In the genomic region with DNA sequence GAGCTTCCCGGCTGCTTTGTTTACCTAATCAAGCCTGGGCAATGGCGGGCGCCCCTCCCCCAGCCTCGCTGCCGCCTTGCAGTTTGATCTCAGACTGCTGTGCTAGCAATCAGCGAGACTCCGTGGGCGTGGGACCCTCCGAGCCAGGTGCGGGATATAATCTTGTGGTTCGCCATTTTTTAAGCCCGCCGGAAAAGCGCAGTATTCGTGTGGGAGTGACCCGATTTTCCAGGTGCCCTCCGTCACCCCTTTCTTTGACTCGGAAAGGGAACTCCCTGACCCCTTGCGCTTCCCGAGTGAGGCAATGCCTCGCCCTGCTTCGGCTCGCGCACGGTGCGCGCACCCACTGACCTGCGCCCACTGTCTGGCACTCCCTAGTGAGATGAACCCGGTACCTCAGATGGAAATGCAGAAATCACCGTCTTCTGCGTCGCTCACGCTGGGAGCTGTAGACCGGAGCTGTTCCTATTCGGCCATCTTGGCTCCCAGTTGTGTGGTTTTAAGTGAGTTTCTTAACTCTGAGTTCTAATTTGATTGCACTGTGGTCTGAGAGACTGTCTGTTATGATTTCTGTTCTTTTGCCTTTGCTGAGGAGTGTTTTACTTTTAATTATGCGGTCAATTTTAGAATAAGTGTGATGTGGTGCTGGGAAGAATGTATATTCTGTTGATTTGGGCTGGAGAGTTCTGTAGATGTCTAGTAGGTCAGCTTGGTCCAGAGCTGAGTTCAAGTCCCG, we compare ENCODE assay signal across 8 cellular contexts.
DNase-seq lines count a peak whose midpoint lies in the region; ATAC-seq, FAIRE-seq and TF ChIP-seq lines count a peak whose summit lies in the region.
"Not testable (repeated sequence)": the region's sequence is repeated elsewhere in the genome, so short reads cannot be mapped to it uniquely, and the experiment has no call there.

No MANE protein-coding gene starts in this region.

- DNase-seq in Caco-2 = peak in 1 of 2 experiments; percentile 12
- DNase-seq in RWPE2 (ENCODE audit: low spot score); activated CD4-positive, alpha-beta T cell treated with anti-CD3 and anti-CD28 coated beads, Interleukin-2, amount 10 ng/mL, durations not matched to agents 7 days and 5 days; astrocyte (ENCODE audit: low read depth); glutamatergic neuron; mesothelial cell of epicardium (ENCODE audit: low spot score in 2 of 2, unreplicated experiment in 2 of 2); progenitor cell of endocrine pancreas (ENCODE audit: low spot score, unreplicated experiment): not testable (repeated sequence)

- peak overlapping the region; percentile 72 for H3K9ac ChIP-seq in HUES6 (ENCODE audit: low read length)
- H3K9ac ChIP-seq in astrocyte (ENCODE audit: low read length) = not testable (repeated sequence)

- H3K36me3 Mint-ChIP-seq in Caco-2 (ENCODE audit: insufficient read depth, unreplicated experiment); activated CD4-positive, alpha-beta T cell treated with anti-CD3 and anti-CD28 coated beads, Interleukin-2, amount 10 ng/mL, durations not matched to agents 7 days and 5 days (ENCODE audit: low read depth); astrocyte (ENCODE audit: low read depth, unreplicated experiment): not testable (repeated sequence)
- peaks cover 21% of the 10 kb centered on the region for H3K36me3 Mint-ChIP-seq in glutamatergic neuron (ENCODE audit: unreplicated experiment)
- peaks cover 23% of the 10 kb centered on the region for H3K36me3 Mint-ChIP-seq in mesothelial cell of epicardium
- peaks cover 23% of the 10 kb centered on the region for H3K36me3 Mint-ChIP-seq in progenitor cell of endocrine pancreas (ENCODE audit: insufficient read depth)

- H4K20me1 ChIP-seq in astrocyte (ENCODE audit: insufficient read depth, low read length) = not testable (repeated sequence)

- H3K4me3 ChIP-seq in Caco-2 (ENCODE audit: low read depth, low read length) (peak overlapping the region; percentile 40), HUES6 (ENCODE audit: low read depth, low read length) (peak overlapping the region; percentile 73), RWPE2 (ENCODE audit: severe bottlenecking) (peak overlapping the region; percentile 38)
- H3K4me3 ChIP-seq in astrocyte (ENCODE audit: insufficient read depth, low read depth, low read length) = not testable (repeated sequence)

- H3K4me1 ChIP-seq in Caco-2; HUES6 (ENCODE audit: control insufficient read depth, insufficient read depth, low read length); RWPE2 (ENCODE audit: insufficient read depth, poor library complexity, severe bottlenecking); astrocyte (ENCODE audit: insufficient read depth, low read length): not testable (repeated sequence)

- H3K4me3 Mint-ChIP-seq in Caco-2 (ENCODE audit: unreplicated experiment) (peak overlapping the region; percentile 78), astrocyte (ENCODE audit: unreplicated experiment) (peak overlapping the region; percentile 66), glutamatergic neuron (ENCODE audit: unreplicated experiment) (peak overlapping the region; percentile 92), mesothelial cell of epicardium (peak overlapping the region; percentile 85), progenitor cell of endocrine pancreas (ENCODE audit: low read depth) (peak overlapping the region; percentile 92)
- peak overlapping the region; percentile 67 for H3K4me3 Mint-ChIP-seq in activated CD4-positive, alpha-beta T cell treated with anti-CD3 and anti-CD28 coated beads, Interleukin-2, amount 10 ng/mL, durations not matched to agents 7 days and 5 days

- H3K4me2 ChIP-seq in astrocyte (ENCODE audit: low read length) = not testable (repeated sequence)

- POLR2A ChIA-PET in Caco-2 (lab: Charles Lee) = interaction anchor here (0.6 kb wide), 1 partner anchor 41 kb away, joined by 4 read pairs; no protein-coding TSS in a partner anchor
- POLR2A ChIA-PET in activated CD4-positive, alpha-beta T cell treated with anti-CD3 and anti-CD28 coated beads, Interleukin-2, amount 10 ng/mL, durations not matched to agents 7 days and 5 days (lab: Charles Lee) = not testable (repeated sequence)

- TF ChIP-seq CTCF in Caco-2 (IDR thresholded peaks at IDR 0.05; ENCODE audit: insufficient read depth in 1 of 2, low read depth in 1 of 2, low read length in 1 of 2, severe bottlenecking in 1 of 2, unreplicated experiment in 1 of 2); RWPE2 (IDR thresholded peaks at IDR 0.05; ENCODE audit: poor library complexity, severe bottlenecking); astrocyte (IDR thresholded peaks at IDR 0.05; ENCODE audit: insufficient read depth, low read depth, low read length); glutamatergic neuron (IDR thresholded peaks at IDR 0.05; ENCODE audit: partially characterized antibody, unreplicated experiment); mesothelial cell of epicardium (IDR thresholded peaks at IDR 0.05; ENCODE audit: unreplicated experiment); progenitor cell of endocrine pancreas (IDR thresholded peaks at IDR 0.05; ENCODE audit: unreplicated experiment): not testable (repeated sequence)

- not testable (repeated sequence) for H3K27me3 Mint-ChIP-seq in Caco-2 (ENCODE audit: insufficient read depth, unreplicated experiment); activated CD4-positive, alpha-beta T cell treated with anti-CD3 and anti-CD28 coated beads, Interleukin-2, amount 10 ng/mL, durations not matched to agents 7 days and 5 days; astrocyte (ENCODE audit: low read depth, unreplicated experiment); glutamatergic neuron (ENCODE audit: unreplicated experiment); mesothelial cell of epicardium (ENCODE audit: low read depth); progenitor cell of endocrine pancreas

- H3K27ac ChIP-seq in HUES6 (ENCODE audit: low read depth, low read length) (peak overlapping the region; percentile 50; the same call in 1 of the 2 replicates), RWPE2 (ENCODE audit: poor library complexity, severe bottlenecking) (peak overlapping the region; percentile 62)
- H3K27ac ChIP-seq in astrocyte (ENCODE audit: low read depth, low read length) = not testable (repeated sequence)

- H3K27ac Mint-ChIP-seq in Caco-2 (ENCODE audit: unreplicated experiment) = peak overlapping the region; percentile 60
- H3K27ac Mint-ChIP-seq in activated CD4-positive, alpha-beta T cell treated with anti-CD3 and anti-CD28 coated beads, Interleukin-2, amount 10 ng/mL, durations not matched to agents 7 days and 5 days = peak overlapping the region; percentile 61
- not testable (repeated sequence) for H3K27ac Mint-ChIP-seq in astrocyte (ENCODE audit: unreplicated experiment)
- peak overlapping the region; percentile 96 for H3K27ac Mint-ChIP-seq in glutamatergic neuron (ENCODE audit: unreplicated experiment)
- peak overlapping the region; percentile 93 for H3K27ac Mint-ChIP-seq in mesothelial cell of epicardium
- H3K27ac Mint-ChIP-seq in progenitor cell of endocrine pancreas = peak overlapping the region; percentile 95

- H3K36me3 ChIP-seq in Caco-2 (ENCODE audit: control insufficient read depth, insufficient read depth, low read length); HUES6 (ENCODE audit: control insufficient read depth, insufficient read depth, low read length); RWPE2 (ENCODE audit: low read depth); astrocyte (ENCODE audit: insufficient read depth, low read length): not testable (repeated sequence)

- H3K4me1 Mint-ChIP-seq in Caco-2 (ENCODE audit: low read depth, unreplicated experiment); activated CD4-positive, alpha-beta T cell treated with anti-CD3 and anti-CD28 coated beads, Interleukin-2, amount 10 ng/mL, durations not matched to agents 7 days and 5 days; astrocyte (ENCODE audit: low read depth, unreplicated experiment); glutamatergic neuron (ENCODE audit: low read depth, unreplicated experiment); mesothelial cell of epicardium; progenitor cell of endocrine pancreas (ENCODE audit: low read depth): not testable (repeated sequence)

- not testable (repeated sequence) for H3K27me3 ChIP-seq in Caco-2 (replicated peaks; ENCODE audit: control insufficient read depth, insufficient read depth, low read length); HUES6 (ENCODE audit: control insufficient read depth, insufficient read depth, low read length); RWPE2 (ENCODE audit: insufficient read depth, poor library complexity, severe bottlenecking); astrocyte (ENCODE audit: insufficient read depth, low read length)

- intact Hi-C loops in Caco-2 (cut with micrococcal nuclease; ENCODE audit: unreplicated experiment) = not testable (repeated sequence)

- ATAC-seq in RWPE2 (ENCODE audit: low read depth) = peak; percentile 36; the same call in 2 of the 3 replicates

- BruUV-seq in Caco-2 (replicated peaks; lab: Mats Ljungman, UMichigan) = TSS peak; percentile 57

- not testable (repeated sequence) for H2AFZ ChIP-seq in astrocyte (ENCODE audit: low read depth, low read length)

- not testable (repeated sequence) for H3K9me3 ChIP-seq in Caco-2; HUES6 (ENCODE audit: control insufficient read depth, insufficient read depth, low read depth, low read length); RWPE2 (ENCODE audit: severe bottlenecking); astrocyte (ENCODE audit: insufficient read depth, low read depth, low read length)

- CTCF ChIA-PET in Caco-2 (lab: Charles Lee); activated CD4-positive, alpha-beta T cell treated with anti-CD3 and anti-CD28 coated beads, Interleukin-2, amount 10 ng/mL, durations not matched to agents 7 days and 5 days (lab: Charles Lee): not testable (repeated sequence)

- FAIRE-seq in astrocyte (lab: Jason Lieb, UNC) = not testable (repeated sequence)

- not testable (repeated sequence) for H3K9me3 Mint-ChIP-seq in Caco-2 (ENCODE audit: unreplicated experiment); activated CD4-positive, alpha-beta T cell treated with anti-CD3 and anti-CD28 coated beads, Interleukin-2, amount 10 ng/mL, durations not matched to agents 7 days and 5 days
- H3K9me3 Mint-ChIP-seq in astrocyte (ENCODE audit: unreplicated experiment) = peaks cover 14% of the 10 kb centered on the region
- H3K9me3 Mint-ChIP-seq in glutamatergic neuron (ENCODE audit: unreplicated experiment) = peaks cover 10% of the 10 kb centered on the region
- peaks cover 12% of the 10 kb centered on the region for H3K9me3 Mint-ChIP-seq in mesothelial cell of epicardium
- peaks cover 23% of the 10 kb centered on the region for H3K9me3 Mint-ChIP-seq in progenitor cell of endocrine pancreas (ENCODE audit: low read depth)

- H3K79me2 ChIP-seq in astrocyte (ENCODE audit: insufficient read depth, low read length) = not testable (repeated sequence)
